Comparison of ENCODE assay signal across 8 cellular contexts in the genomic region with DNA sequence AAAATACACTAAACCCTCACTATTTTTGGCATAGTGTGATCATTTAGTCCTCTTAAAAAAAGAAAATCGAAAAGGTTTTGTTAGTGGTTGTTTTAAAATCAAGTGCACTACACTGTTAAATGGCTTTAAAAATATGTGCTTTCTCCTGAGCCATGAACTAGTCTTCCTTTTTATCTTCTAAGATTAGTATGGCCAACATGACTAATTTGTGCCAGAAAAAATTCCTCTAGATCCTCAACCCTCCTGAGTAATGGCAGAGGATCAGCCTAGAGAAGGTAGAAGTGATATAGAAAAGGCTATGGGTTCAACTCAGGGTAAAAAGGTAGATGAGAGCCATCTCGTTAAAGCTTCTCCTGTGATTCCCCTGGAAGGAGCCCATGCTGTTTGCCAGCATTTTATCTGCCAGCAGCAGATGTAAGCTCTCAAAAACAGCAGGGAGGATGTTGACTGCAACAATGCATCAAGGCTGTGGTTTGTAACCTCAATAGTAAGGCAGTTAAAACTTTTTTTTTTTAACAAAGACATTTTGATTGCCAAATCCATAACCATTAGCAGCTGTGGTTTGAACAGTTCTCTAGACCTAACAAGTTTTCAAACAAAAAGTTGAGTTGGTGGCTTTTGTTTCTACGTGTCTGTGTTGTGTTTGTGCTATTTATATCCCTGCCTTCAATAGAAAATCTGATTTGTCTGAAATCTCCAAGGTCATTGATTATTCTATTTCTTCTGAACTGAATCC. TPM values are rescaled to one million over a fixed set of nuclear protein-coding genes. Genes with fewer than 3 reads are reported as not detected.
DNase-seq lines count a peak whose midpoint lies in the region; ATAC-seq and TF ChIP-seq lines count a peak whose summit lies in the region.

No MANE protein-coding gene starts in this region.

- no peaks in the 10 kb centered on the region for H3K9me3 ChIP-seq in Loucy (ENCODE audit: insufficient read depth, low read depth, low read length)
- H3K9me3 ChIP-seq in T-helper 17 cell (ENCODE audit: control insufficient read depth, low read length, poor library complexity, severe bottlenecking): no peaks in the 10 kb centered on the region

- peaks cover 13% of the 10 kb centered on the region; the same call in 1 of the 2 replicates for H3F3A ChIP-seq in Loucy (ENCODE audit: low read depth)

- H3K27me3 Mint-ChIP-seq in T-helper 17 cell: no peaks in the 10 kb centered on the region

- peak overlapping the region; percentile 10; the same call in 1 of the 2 replicates for H2AFZ ChIP-seq in Loucy (ENCODE audit: low read length)

- peak overlapping the region; percentile 83 for H3K4me2 ChIP-seq in Loucy (ENCODE audit: low read depth, low read length, poor library complexity, severe bottlenecking)

- 0 out of 2 replicates have a peak, but pooled peaks cover 4% of the 10 kb centered on the region for H3K79me2 ChIP-seq in Loucy (ENCODE audit: insufficient read depth, low read length)

- peaks cover 3% of the 10 kb centered on the region; the same call in 1 of the 2 replicates for H3K36me3 ChIP-seq in Loucy (ENCODE audit: insufficient read depth, low read length)

- peak overlapping the region; percentile 91 for H3K27ac Mint-ChIP-seq in T-helper 17 cell

- H3K4me3 Mint-ChIP-seq in T-helper 17 cell: peak overlapping the region; percentile 75

- ATAC-seq in T-helper 17 cell (peak; percentile 92), HG02981 (IDR thresholded peaks at IDR 0.05; ENCODE audit: unreplicated experiment) (no peak)

- H3K27me3 ChIP-seq in Loucy (ENCODE audit: insufficient read depth, low read length, poor library complexity, severe bottlenecking): no peaks in the 10 kb centered on the region

- peaks cover 28% of the 10 kb centered on the region for H3K4me1 Mint-ChIP-seq in T-helper 17 cell

- H3K9me2 ChIP-seq in Loucy (replicated peaks; ENCODE audit: low read depth, low read length): no peaks in the 10 kb centered on the region

- peaks cover 2% of the 10 kb centered on the region for H3K36me3 Mint-ChIP-seq in T-helper 17 cell (ENCODE audit: low read depth)

- DNase-seq in ELR (ENCODE audit: low read depth) (peak; percentile 44), T-helper 17 cell (peak in 2 of 3 donors; percentile 9 to 24), choroid plexus epithelial cell (ENCODE audit: low read depth) (peak; percentile 98), mucosa of gallbladder (ENCODE audit: low spot score) (peak; percentile 35), cortex of kidney (lab: John Stamatoyannopoulos, UW) (no peak), SW480 (ENCODE audit: low spot score) (no peak)

- no peaks in the 10 kb centered on the region for H4K20me1 ChIP-seq in Loucy (ENCODE audit: insufficient read depth, low read length, poor library complexity, severe bottlenecking)

- peak overlapping the region; percentile 58 for H3K4me3 ChIP-seq in Loucy (ENCODE audit: low read length, poor library complexity, severe bottlenecking)
- no peak overlapping the region for H3K4me3 ChIP-seq in choroid plexus epithelial cell (ENCODE audit: low read depth, low read length)

- TF ChIP-seq CTCF in Loucy (conservative IDR thresholded peaks at IDR 0.05; ENCODE audit: low read length) (no peak), choroid plexus epithelial cell (conservative IDR thresholded peaks at IDR 0.05; ENCODE audit: low read depth, low read length) (peak; percentile 6)

- peak overlapping the region; percentile 69 for H3K9ac ChIP-seq in Loucy (ENCODE audit: low read depth, low read length, poor library complexity, severe bottlenecking)

- peaks cover 41% of the 10 kb centered on the region for H3K4me1 ChIP-seq in Loucy (ENCODE audit: insufficient read depth, low read length, poor library complexity, severe bottlenecking)

RNA-seq across cellular contexts. Expression of a gene that starts 30.2 kb away (rescaled TPM):
- total RNA-seq in T-helper 17 cell: 10 to 100 TPM; 37.6 to 43.2 TPM
- 36.3 TPM for total RNA-seq in mucosa of gallbladder

RNA-seq across cellular contexts. Expression of a gene that starts 42.5 kb away (rescaled TPM):
- total RNA-seq in T-helper 17 cell (10 to 100 TPM; 14.9 to 17.5 TPM), mucosa of gallbladder (24.1 TPM)

RNA-seq across cellular contexts. Expression of a gene that starts 48.9 kb away (rescaled TPM):
- total RNA-seq in T-helper 17 cell (under 1 TPM; 0.76 to 0.85 TPM), mucosa of gallbladder (3.0 TPM)

Comparison
In these comparisons a context has a peak if more than half of its experiments do, and no peak if none do; other contexts are left out.
1. DNase-seq: peak in ELR (single experiment), T-helper 17 cell (2 of 3), choroid plexus epithelial cell (single experiment) and mucosa of gallbladder (single experiment); none in cortex of kidney (single experiment) and SW480 (single experiment).